Comparison of ENCODE assay signal across 8 cellular contexts in the genomic region with DNA sequence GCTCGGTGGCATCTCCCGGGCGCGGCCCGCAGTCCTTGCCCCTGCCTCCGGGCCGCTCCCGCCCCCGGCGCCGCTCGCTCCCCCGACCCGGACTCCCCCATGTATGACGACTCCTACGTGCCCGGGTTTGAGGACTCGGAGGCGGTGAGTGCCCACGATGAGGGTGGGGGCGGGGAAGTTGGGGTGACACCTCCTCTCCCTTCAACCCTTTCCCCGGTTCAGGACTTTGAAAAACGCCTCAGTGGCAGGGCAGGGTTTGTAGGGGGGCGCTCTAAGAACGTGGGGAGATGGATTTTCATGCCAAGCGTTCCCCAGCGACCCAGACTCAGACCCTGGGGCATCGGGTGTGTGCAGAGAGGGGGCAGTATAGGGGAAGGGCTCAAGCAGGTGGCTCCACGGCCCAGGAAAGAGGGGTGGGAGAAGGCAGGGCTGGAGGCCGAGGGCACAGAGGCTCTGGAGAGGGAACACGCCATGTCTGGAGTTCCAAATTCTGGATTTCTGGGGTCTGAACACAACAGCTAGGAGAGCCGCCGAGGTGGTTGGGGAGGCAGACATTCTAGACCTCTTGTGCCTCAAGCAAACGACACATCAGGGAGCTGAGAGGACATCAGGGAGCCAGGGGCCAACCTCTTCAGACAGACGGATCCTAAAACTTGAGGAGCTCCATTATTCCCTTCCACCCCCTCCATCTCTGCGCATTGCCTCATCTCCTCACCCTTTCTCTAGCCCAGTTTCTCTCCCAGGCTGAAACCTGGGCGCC. TPM values are rescaled to one million over a fixed set of nuclear protein-coding genes. Genes with fewer than 3 reads are reported as not detected.
DNase-seq lines count a peak whose midpoint lies in the region; ATAC-seq and TF ChIP-seq lines count a peak whose summit lies in the region.

No MANE protein-coding gene starts in this region.

- H3K36me3 ChIP-seq in SK-N-SH (replicated peaks in 1 of 2; ENCODE audit: control insufficient read depth in 1 of 2, insufficient read depth in 2 of 2, low read length in 1 of 2), result peaks cover 0 to 18% of the 10 kb centered on the region in 2 experiments
- H3K36me3 ChIP-seq in endodermal cell (ENCODE audit: control insufficient read depth, insufficient read depth, low read length), result peaks cover 2% of the 10 kb centered on the region
- H3K36me3 ChIP-seq in parathyroid adenoma (ENCODE audit: control insufficient read depth, insufficient read depth, low read length), result no peaks in the 10 kb centered on the region

- no peaks in the 10 kb centered on the region for H3K27me3 ChIP-seq in SK-N-SH (ENCODE audit: insufficient read depth)
- no peaks in the 10 kb centered on the region for H3K27me3 ChIP-seq in endodermal cell (ENCODE audit: control insufficient read depth, insufficient read depth, low read length, poor library complexity, severe bottlenecking)
- no peaks in the 10 kb centered on the region for H3K27me3 ChIP-seq in parathyroid adenoma (ENCODE audit: control insufficient read depth, insufficient read depth, low read length)

- H3K9me2 ChIP-seq in SK-N-SH, result no peaks in the 10 kb centered on the region

- POLR2A ChIA-PET in SK-N-SH (lab: Yijun Ruan, JAX), result interaction anchor here (1.3 to 1.5 kb wide), 2 partner anchors 8 to 10 kb away, joined by 3 read pairs; no protein-coding TSS in a partner anchor

- H3K79me2 ChIP-seq in SK-N-SH (ENCODE audit: insufficient read depth), result peaks cover 22% of the 10 kb centered on the region
- no peaks in the 10 kb centered on the region for H3K79me2 ChIP-seq in parathyroid adenoma

- H2AFZ ChIP-seq in SK-N-SH (ENCODE audit: low read depth), result peak overlapping the region; percentile 89
- H2AFZ ChIP-seq in parathyroid adenoma, result peak overlapping the region; percentile 93

- H3K4me3 Mint-ChIP-seq in T-helper 17 cell, result peak overlapping the region; percentile 95
- H3K4me3 Mint-ChIP-seq in endodermal cell, result peak overlapping the region; percentile 79

- TF ChIP-seq RAD21 in SK-N-SH (IDR thresholded peaks at IDR 0.05; ENCODE audit: low read length), result no peak

- H4K20me1 ChIP-seq in SK-N-SH (ENCODE audit: insufficient read depth), result peaks cover 2% of the 10 kb centered on the region; the same call in 1 of the 2 replicates

- H3K4me3 ChIP-seq in SK-N-SH (ENCODE audit: low read depth in 2 of 2, low read length in 1 of 2), result peak overlapping the region; percentile 61 to 88
- H3K4me3 ChIP-seq in endodermal cell (ENCODE audit: low read length), result peak overlapping the region; percentile 87
- H3K4me3 ChIP-seq in parathyroid adenoma (ENCODE audit: low read depth, low read length), result no peak overlapping the region

- TF ChIP-seq CTCF in SK-N-SH (IDR thresholded peaks at IDR 0.05) (peak; percentile 44), endodermal cell (conservative IDR thresholded peaks at IDR 0.05) (peak; percentile 60), parathyroid adenoma (IDR thresholded peaks at IDR 0.05) (peak; percentile 30)

- H3K4me1 ChIP-seq in SK-N-SH (ENCODE audit: control insufficient read depth in 1 of 2, insufficient read depth in 2 of 2, low read depth in 1 of 2, low read length in 1 of 2) (peaks cover 18 to 44% of the 10 kb centered on the region in 2 experiments; a peak in 3 of 4 replicates), endodermal cell (ENCODE audit: control insufficient read depth, insufficient read depth, low read length) (peaks cover 9% of the 10 kb centered on the region), parathyroid adenoma (peaks cover 19% of the 10 kb centered on the region)

- H3K4me2 ChIP-seq in SK-N-SH (peak overlapping the region; percentile 97), parathyroid adenoma (ENCODE audit: low read length) (peak overlapping the region; percentile 95)

- TF ChIP-seq EP300 in SK-N-SH (IDR thresholded peaks at IDR 0.05; ENCODE audit: borderline replicate concordance in 1 of 2, low read depth in 1 of 2, low read length in 1 of 2), result no peak

- H3K9me3 Mint-ChIP-seq in endodermal cell, result no peaks in the 10 kb centered on the region

- H3K36me3 Mint-ChIP-seq in T-helper 17 cell (ENCODE audit: low read depth) (no peaks in the 10 kb centered on the region), endodermal cell (ENCODE audit: low read depth) (peaks cover 6% of the 10 kb centered on the region)

- H3K27ac Mint-ChIP-seq in T-helper 17 cell (peak overlapping the region; percentile 56), endodermal cell (no peak overlapping the region)

- H3K27me3 Mint-ChIP-seq in T-helper 17 cell (no peaks in the 10 kb centered on the region), endodermal cell (ENCODE audit: insufficient read depth) (peaks cover 66% of the 10 kb centered on the region)

- no peaks in the 10 kb centered on the region for H3K9me3 ChIP-seq in SK-N-SH
- H3K9me3 ChIP-seq in T-helper 17 cell (ENCODE audit: control insufficient read depth, low read length, poor library complexity, severe bottlenecking), result no peaks in the 10 kb centered on the region
- no peaks in the 10 kb centered on the region for H3K9me3 ChIP-seq in endodermal cell (ENCODE audit: control insufficient read depth, low read length)
- no peaks in the 10 kb centered on the region for H3K9me3 ChIP-seq in parathyroid adenoma (ENCODE audit: control insufficient read depth, low read length)

- H3K4me1 Mint-ChIP-seq in T-helper 17 cell (peaks cover 40% of the 10 kb centered on the region), endodermal cell (peaks cover 17% of the 10 kb centered on the region)

- no peak; the same call in 2 of the 3 replicates for ATAC-seq in SK-N-SH treated with all-trans-retinoic acid at 6 μM for 48 hours
- ATAC-seq in T-helper 17 cell, result peak; percentile 15
- no peak for ATAC-seq in HG03469 (IDR thresholded peaks at IDR 0.05; ENCODE audit: unreplicated experiment)

- CTCF ChIA-PET in SK-N-SH (lab: Yijun Ruan, JAX), result interaction anchor here (0.9 to 2.2 kb wide), 9 partner anchors 8 to 79 kb away, joined by 3 to 13 read pairs (median 3); partner anchors contain the start of genes DDX23 and RND1

- DNase-seq in SK-N-SH (no peak), T-helper 17 cell (no peak), endodermal cell (no peak), cerebellar nuclear complex (lab: John Stamatoyannopoulos, UW) (no peak), middle frontal gyrus (ENCODE audit: extremely low spot score, low spot score) (no peak)

- H3K9ac ChIP-seq in SK-N-SH, result peak overlapping the region; percentile 73
- H3K9ac ChIP-seq in endodermal cell (ENCODE audit: extremely low read depth, low read length, poor library complexity, severe bottlenecking), result peak overlapping the region; percentile 55
- H3K9ac ChIP-seq in parathyroid adenoma, result no peak overlapping the region

- peak overlapping the region in 1 of 2 experiments; percentile 78; a peak in 2 of 4 replicates for H3K27ac ChIP-seq in SK-N-SH (ENCODE audit: low read depth in 2 of 2, low read length in 1 of 2)
- H3K27ac ChIP-seq in endodermal cell (ENCODE audit: low read depth, low read length), result no peak overlapping the region
- no peak overlapping the region for H3K27ac ChIP-seq in parathyroid adenoma

- WGBS in SK-N-SH (ENCODE audit: low lambda C conversion rate), result 40% methylated on average over 20 of the region's 37 CpGs
- 13 to 28% methylated on average over 12 to 37 of the region's 37 CpGs for WGBS in endodermal cell (ENCODE audit: insufficient coverage in 1 of 2, insufficient read length in 1 of 2), 2 experiments

- peaks cover 4% of the 10 kb centered on the region for H3F3A ChIP-seq in SK-N-SH (replicated peaks; ENCODE audit: insufficient read depth)

TF ChIP-seq in SK-N-SH, 30 proteins besides CTCF, POLR2A, EP300 and RAD21 (continues in another document):
- TF ChIP-seq NRF1 (IDR thresholded peaks at IDR 0.05; ENCODE audit: low read depth, low read length) (no peak), FOXM1 (IDR thresholded peaks at IDR 0.05; ENCODE audit: low read depth) (no peak), RXRA (IDR thresholded peaks at IDR 0.05; ENCODE audit: borderline replicate concordance, low read depth) (no peak), MAX (IDR thresholded peaks at IDR 0.05; ENCODE audit: low read depth) (no peak)

TF ChIP-seq in SK-N-SH treated with all-trans-retinoic acid at 6 μM for 48 hours, 23 proteins besides CTCF, POLR2A, EP300 and RAD21 (continues in another document):
- TF ChIP-seq ZNF70 (CRISPR knock-in tag; IDR thresholded peaks at IDR 0.05) (no peak), TCF4 (CRISPR knock-in tag; IDR thresholded peaks at IDR 0.05; ENCODE audit: borderline replicate concordance) (no peak)

RNA-seq across cellular contexts. Expression of gene CACNB3, which starts 0.7 kb away (rescaled TPM):
- 25.6 and 34.6 TPM in 2 replicates for polyA plus RNA-seq in SK-N-SH (2012; rRNA removed)
- 16.0 and 21.3 TPM in 2 replicates for polyA plus RNA-seq in SK-N-SH (2012; cell fraction: cytosol; rRNA removed)
- polyA plus RNA-seq in SK-N-SH (2012; cell fraction: nucleus; rRNA removed), result 159 and 161 TPM in 2 replicates
- 1 to 10 TPM; 6.5 to 8.0 TPM for total RNA-seq in T-helper 17 cell
- 10 to 100 TPM; 40.6 to 59.9 TPM for total RNA-seq in endodermal cell
- 57.5 TPM for polyA plus RNA-seq in endodermal cell (2013, experiment 1 of 2)
- 51.8 TPM for polyA plus RNA-seq in endodermal cell (2013, experiment 2 of 2)

RNA-seq across cellular contexts. Expression of gene ADCY6, which starts 30.1 kb away (rescaled TPM):
- polyA plus RNA-seq in SK-N-SH (2012; rRNA removed), result 36.0 and 46.4 TPM in 2 replicates
- 17.8 and 26.1 TPM in 2 replicates for polyA plus RNA-seq in SK-N-SH (2012; cell fraction: cytosol; rRNA removed)
- polyA plus RNA-seq in SK-N-SH (2012; cell fraction: nucleus; rRNA removed), result 126 and 137 TPM in 2 replicates
- total RNA-seq in T-helper 17 cell, result under 1 TPM; 0.42 to 0.70 TPM
- total RNA-seq in endodermal cell, result 10 to 100 TPM; 52.8 to 58.6 TPM
- polyA plus RNA-seq in endodermal cell (2013, experiment 1 of 2), result 41.9 TPM
- 38.2 TPM for polyA plus RNA-seq in endodermal cell (2013, experiment 2 of 2)

RNA-seq across cellular contexts. Expression of gene DDX23, which starts 33.0 kb away (rescaled TPM):
- polyA plus RNA-seq in SK-N-SH (2012; rRNA removed), result 50.4 and 52.5 TPM in 2 replicates
- polyA plus RNA-seq in SK-N-SH (2012; cell fraction: cytosol; rRNA removed), result 42.8 and 43.9 TPM in 2 replicates
- polyA plus RNA-seq in SK-N-SH (2012; cell fraction: nucleus; rRNA removed), result 125 and 129 TPM in 2 replicates
- total RNA-seq in T-helper 17 cell (10 to 100 TPM; 61.7 to 76.3 TPM), endodermal cell (100 to 1,000 TPM in 1 of 2 donors, 10 to 100 TPM in 1; 98.5 to 108 TPM)
- 61.8 TPM for polyA plus RNA-seq in endodermal cell (2013, experiment 1 of 2)
- polyA plus RNA-seq in endodermal cell (2013, experiment 2 of 2), result 61.8 TPM

RNA-seq across cellular contexts. Expression of gene RND1, which starts 46.7 kb away (rescaled TPM):
- polyA plus RNA-seq in SK-N-SH (2012; rRNA removed), result 0.19 and 0.39 TPM in 2 replicates
- 0.13 and 0.28 TPM in 2 replicates for polyA plus RNA-seq in SK-N-SH (2012; cell fraction: cytosol; rRNA removed)
- polyA plus RNA-seq in SK-N-SH (2012; cell fraction: nucleus; rRNA removed), result 0.25 and 0.26 TPM in 2 replicates
- total RNA-seq in T-helper 17 cell (1 to 10 TPM; 6.0 to 8.2 TPM), endodermal cell (10 to 100 TPM; 10.7 to 18.9 TPM)
- polyA plus RNA-seq in endodermal cell (2013, experiment 1 of 2), result 21.7 TPM
- polyA plus RNA-seq in endodermal cell (2013, experiment 2 of 2), result 19.7 TPM

Comparison
In these comparisons a context has a peak if more than half of its experiments do, and no peak if none do; other contexts are left out.
1. RNA of gene CACNB3, which starts 0.7 kb away (total RNA-seq): 40.6 to 59.9 TPM in endodermal cell; 6.5 to 8.0 TPM in T-helper 17 cell; every median in the first group is over 4 times any median in the second.
2. RNA of gene ADCY6, which starts 30.1 kb away (total RNA-seq): 52.8 to 58.6 TPM in endodermal cell; 0.42 to 0.70 TPM in T-helper 17 cell; every median in the first group is over 10 times any median in the second.
3. Peak in every context shown above with its lines, with median percentiles within 50 percentile points of each other: CTCF ChIP-seq.